26 cellular contexts compared by ENCODE assay signal in the genomic region with DNA sequence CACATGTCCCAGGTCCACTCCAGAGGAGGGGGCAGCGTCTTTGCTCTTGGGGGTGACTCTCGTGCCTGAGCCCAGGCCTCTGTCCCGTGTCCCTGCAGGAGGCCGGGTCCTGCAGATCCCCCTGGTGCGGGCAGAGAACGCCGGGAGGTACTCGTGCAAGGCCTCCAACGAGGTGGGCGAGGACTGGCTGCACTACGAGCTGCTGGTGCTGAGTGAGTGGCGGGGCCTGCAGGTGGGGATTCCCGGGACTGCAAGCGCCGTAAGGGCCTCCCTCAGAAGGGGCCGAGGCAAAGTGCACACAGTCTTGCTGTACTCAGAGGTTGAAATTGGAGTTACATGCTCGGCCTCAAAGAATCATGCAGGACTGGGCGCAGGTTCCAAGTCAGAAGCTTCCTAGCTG.
"Had no signal": no experiment of that assay in that cellular context is flagged by ENCODE, and none has a peak within 500 bp of the region (broad histone marks: within the 10 kb centered on the region; RNA-seq: fewer than 3 reads in every experiment).

No MANE protein-coding gene starts in this region.

- H3K27ac ChIP-seq: breast epithelium, SK-N-MC, WERI-Rb-1 had no signal

- H3K27ac Mint-ChIP-seq: activated CD8-positive, alpha-beta T cell treated with anti-CD3 and anti-CD28 coated beads, Interleukin-2, amount 10 ng/mL, durations not matched to agents 7 days and 5 days; activated naive CD4-positive, alpha-beta T cell treated with anti-CD3 and anti-CD28 coated beads, Interleukin-2, amount 50 U/mL, for 24 hours; activated T-cell treated with anti-CD3 and anti-CD28 coated beads, Interleukin-2, amount 50 U/mL, for 24 hours; activated T-helper 1 cell treated with anti-CD3 and anti-CD28 coated beads, Interleukin-12 subunit alpha, Interleukin-12 subunit beta, Interleukin-2, Interleukin-4 antibody, amounts not matched to agents 30 ng/mL and 10 ng/mL and 1 ng/mL, durations not matched to agents 14 hours and 24 hours and 36 hours; T-cell had no signal

- FAIRE-seq: TTC549 had no signal

- H3K36me3 Mint-ChIP-seq: activated naive CD4-positive, alpha-beta T cell treated with anti-CD3 and anti-CD28 coated beads, Interleukin-2, amount 50 U/mL, for 24 hours; T-cell had no signal

- DNase-seq: activated CD4-positive, alpha-beta T cell treated with anti-CD3 and anti-CD28 coated beads for 48 hours; activated CD4-positive, alpha-beta T cell treated with anti-CD3 and anti-CD28 coated beads, Interleukin-2, amount 50 U/mL, for 4 hours; activated CD4-positive, CD25-positive, alpha-beta regulatory T cell treated with anti-CD3 and anti-CD28 coated beads, Interleukin-2, amount 50 U/mL, for 72 hours; activated CD8-positive, alpha-beta memory T cell treated with anti-CD3 and anti-CD28 coated beads, Interleukin-2, amount 50 U/mL, for 48 hours; activated CD8-positive, alpha-beta T cell treated with anti-CD3 and anti-CD28 coated beads, Interleukin-2, amount 10 ng/mL, durations not matched to agents 7 days and 5 days; activated effector memory CD4-positive, alpha-beta T cell treated with Interleukin-2 at 50 U/mL for 16 hours; activated naive CD4-positive, alpha-beta T cell; activated T-cell treated with anti-CD3 and anti-CD28 coated beads, Interleukin-2, amount 50 U/mL, for 24 hours; aorta; caudate nucleus; KG1; NCI-H1092; NCI-H1930; NCI-H510A; NCI-H526 treated with DMSO at 0.1 percent for 48 hours; NCI-H82; T-cell; T-helper 2 cell; T1000; WERI-Rb-1 had no signal

- H3K4me1 ChIP-seq: breast epithelium had no signal

- H3K4me3 ChIP-seq: breast epithelium, SK-N-MC had no signal

- H3K4me3 Mint-ChIP-seq: activated CD8-positive, alpha-beta T cell treated with anti-CD3 and anti-CD28 coated beads, Interleukin-2, amount 10 ng/mL, durations not matched to agents 7 days and 5 days; activated naive CD4-positive, alpha-beta T cell treated with anti-CD3 and anti-CD28 coated beads, Interleukin-2, amount 50 U/mL, for 24 hours; activated T-cell treated with anti-CD3 and anti-CD28 coated beads, Interleukin-2, amount 50 U/mL, for 24 hours; activated T-helper 1 cell treated with anti-CD3 and anti-CD28 coated beads, Interleukin-12 subunit alpha, Interleukin-12 subunit beta, Interleukin-2, Interleukin-4 antibody, amounts not matched to agents 30 ng/mL and 10 ng/mL and 1 ng/mL, durations not matched to agents 14 hours and 24 hours and 36 hours; T-cell had no signal

- H3K27me3 ChIP-seq: breast epithelium had no signal

- H3K9me3 Mint-ChIP-seq: activated naive CD4-positive, alpha-beta T cell treated with anti-CD3 and anti-CD28 coated beads, Interleukin-2, amount 50 U/mL, for 24 hours; activated T-cell treated with anti-CD3 and anti-CD28 coated beads, Interleukin-2, amount 50 U/mL, for 24 hours; activated T-helper 1 cell treated with anti-CD3 and anti-CD28 coated beads, Interleukin-12 subunit alpha, Interleukin-12 subunit beta, Interleukin-2, Interleukin-4 antibody, amounts not matched to agents 30 ng/mL and 10 ng/mL and 1 ng/mL, durations not matched to agents 14 hours and 24 hours and 36 hours; T-cell had no signal

- H3K36me3 ChIP-seq: breast epithelium, WERI-Rb-1 had no signal

- H3K4me1 Mint-ChIP-seq: activated naive CD4-positive, alpha-beta T cell treated with anti-CD3 and anti-CD28 coated beads, Interleukin-2, amount 50 U/mL, for 24 hours; T-cell had no signal

- ATAC-seq: activated CD8-positive, alpha-beta T cell treated with anti-CD3 and anti-CD28 coated beads, Interleukin-2, amount 10 ng/mL, durations not matched to agents 7 days and 5 days; Right ventricle myocardium inferior; T-cell had no signal

- H3K9me3 ChIP-seq: breast epithelium had no signal
